Comparison of ENCODE assay signal across 1 cellular context in the genomic region with DNA sequence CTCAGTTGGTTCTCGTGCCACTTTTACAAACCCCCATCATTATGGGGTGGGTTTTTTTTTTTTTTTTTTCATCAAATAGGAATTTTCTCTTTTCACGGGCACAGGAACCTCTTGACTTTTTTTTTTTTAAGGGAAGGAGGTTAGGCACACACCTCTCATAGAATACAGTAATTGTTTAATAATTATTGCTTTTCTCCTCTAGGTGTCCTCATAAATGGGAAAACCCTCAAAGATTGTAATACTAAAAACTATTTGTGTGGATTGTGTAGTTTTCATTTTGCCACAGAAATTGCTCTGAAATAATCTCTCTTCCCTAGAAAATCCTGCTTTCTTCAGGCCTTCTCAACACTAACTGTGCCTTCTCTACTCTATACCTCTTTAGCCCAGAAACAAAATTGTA.
TF ChIP-seq lines count a peak whose summit lies in the region.

No MANE protein-coding gene starts in this region.

TF ChIP-seq in HCT116, 20 proteins besides CTCF, POLR2A, EP300 and RAD21:
- TF ChIP-seq EGR1 (IDR thresholded peaks at IDR 0.05; ENCODE audit: low read depth), result no peak
- no peak for TF ChIP-seq POLR2AphosphoS5 (IDR thresholded peaks at IDR 0.05; ENCODE audit: low read depth, low read length)
- no peak for TF ChIP-seq CBX3 (IDR thresholded peaks at IDR 0.05; ENCODE audit: low read depth)
- TF ChIP-seq ZBTB33 (IDR thresholded peaks at IDR 0.05; ENCODE audit: extremely low read depth, insufficient replicate concordance, low read length), result no peak
- TF ChIP-seq SIN3A (IDR thresholded peaks at IDR 0.05; ENCODE audit: low read depth), result no peak
- TF ChIP-seq SP1 (IDR thresholded peaks at IDR 0.05; ENCODE audit: low read depth), result no peak
- no peak for TF ChIP-seq CEBPB (IDR thresholded peaks at IDR 0.05; ENCODE audit: low read depth)
